ENCODE assay signal across 1 cellular context in genomic region chr18:9757851-9758587, GRCh38.
A peak's percentile ranks its signal among the peaks of the same experiment; 100 is the strongest.
TF ChIP-seq lines count a peak whose summit lies in the region.

No MANE protein-coding gene starts in this region.

TF ChIP-seq in K562, 482 proteins besides CTCF, POLR2A, EP300 and RAD21 (continued from another document and continues in another):
- no peak for TF ChIP-seq ZNF318 (IDR thresholded peaks at IDR 0.05; ENCODE audit: borderline replicate concordance in 1 of 2, low read depth in 1 of 2)
- TF ChIP-seq ZNF644 (tag; IDR thresholded peaks at IDR 0.05; ENCODE audit: low read depth): 0 out of 2 replicates have a peak, but pooled peaks have one; percentile 58
- no peak for TF ChIP-seq ZBTB33 (CRISPR knock-in tag; IDR thresholded peaks at IDR 0.05)
- no peak for TF ChIP-seq ZNF740 (CRISPR knock-in tag; IDR thresholded peaks at IDR 0.05)
- no peak; a peak in 1 of 4 replicates for TF ChIP-seq ZNF740 (tag; IDR thresholded peaks at IDR 0.05)
- TF ChIP-seq MAX (CRISPR knock-in tag; IDR thresholded peaks at IDR 0.05): no peak
- TF ChIP-seq ZBTB40 (IDR thresholded peaks at IDR 0.05): no peak
- no peak for TF ChIP-seq ZBTB40 (CRISPR knock-in tag; IDR thresholded peaks at IDR 0.05)
- no peak for TF ChIP-seq GATAD2B (IDR thresholded peaks at IDR 0.05; ENCODE audit: borderline replicate concordance)
- TF ChIP-seq ZNF668 (CRISPR knock-in tag; IDR thresholded peaks at IDR 0.05): peak; percentile 46; the same call in 1 of the 2 replicates
- no peak for TF ChIP-seq KLF1 (tag; IDR thresholded peaks at IDR 0.05)
- TF ChIP-seq FOXP4 (CRISPR knock-in tag; IDR thresholded peaks at IDR 0.05; ENCODE audit: borderline replicate concordance): 0 out of 2 replicates have a peak, but pooled peaks have one; percentile 1
- no peak for TF ChIP-seq ZNF444 (CRISPR knock-in tag; IDR thresholded peaks at IDR 0.05)
- peak; percentile 60; the same call in 1 of the 2 replicates for TF ChIP-seq MECOM (CRISPR knock-in tag; IDR thresholded peaks at IDR 0.05)
- TF ChIP-seq PRMT5 (CRISPR knock-in tag; IDR thresholded peaks at IDR 0.05): no peak
- no peak for TF ChIP-seq HEY1 (CRISPR knock-in tag; IDR thresholded peaks at IDR 0.05; ENCODE audit: borderline replicate concordance)
- no peak for TF ChIP-seq ZKSCAN3 (CRISPR knock-in tag; IDR thresholded peaks at IDR 0.05)
- no peak for TF ChIP-seq XRCC5 (IDR thresholded peaks at IDR 0.05; ENCODE audit: low read depth, low read length)
- 0 out of 2 replicates have a peak, but pooled peaks have one; percentile 8 for TF ChIP-seq ESRRA (IDR thresholded peaks at IDR 0.05; ENCODE audit: borderline replicate concordance, low read depth)
- no peak for TF ChIP-seq NR2F6 (CRISPR knock-in tag; IDR thresholded peaks at IDR 0.05)
- no peak for TF ChIP-seq NR0B1 (IDR thresholded peaks at IDR 0.05; ENCODE audit: partially characterized antibody)
- no peak for TF ChIP-seq PCBP1 (IDR thresholded peaks at IDR 0.05; ENCODE audit: low read depth, low read length, poor library complexity, severe bottlenecking)
- TF ChIP-seq CEBPB (tag; IDR thresholded peaks at IDR 0.05): peak; percentile 76
- peak; percentile 57 for TF ChIP-seq GATA2 (CRISPR knock-in tag; IDR thresholded peaks at IDR 0.05)
- no peak for TF ChIP-seq POLR2AphosphoS2 (IDR thresholded peaks at IDR 0.05; ENCODE audit: low read length)
- TF ChIP-seq FOXJ2 (tag; IDR thresholded peaks at IDR 0.05): no peak
- TF ChIP-seq DMBX1 (CRISPR knock-in tag; IDR thresholded peaks at IDR 0.05; ENCODE audit: borderline replicate concordance): no peak
- TF ChIP-seq E2F6 (IDR thresholded peaks at IDR 0.05; ENCODE audit: borderline replicate concordance in 1 of 2, extremely low read depth in 1 of 2, insufficient read depth in 1 of 2, insufficient read length in 1 of 2, low read depth in 1 of 2, low read length in 1 of 2, poor library complexity in 1 of 2, severe bottlenecking in 1 of 2): peak in 1 of 2 experiments; percentile 41
- no peak for TF ChIP-seq ZNF778 (CRISPR knock-in tag; IDR thresholded peaks at IDR 0.05)
- peak in 1 of 2 experiments; percentile 85; a peak in 2 of 4 replicates for TF ChIP-seq RCOR1 (IDR thresholded peaks at IDR 0.05; ENCODE audit: borderline replicate concordance in 1 of 2, low read depth in 2 of 2, low read length in 2 of 2)
- no peak for TF ChIP-seq FOXA3 (CRISPR knock-in tag; conservative IDR thresholded peaks at IDR 0.05 in 1 of 2, IDR thresholded peaks at IDR 0.05 in 1 of 2)
- no peak; the same call in 1 of the 2 replicates for TF ChIP-seq SMARCA4 (IDR thresholded peaks at IDR 0.05)
